ENCODE assay signal across 8 cellular contexts in genomic region chr14:91417134-91417982, GRCh38. TPM values are rescaled to one million over a fixed set of nuclear protein-coding genes. Genes with fewer than 3 reads are reported as not detected.
DNase-seq lines count a peak whose midpoint lies in the region; ATAC-seq and TF ChIP-seq lines count a peak whose summit lies in the region.

Gene CCDC88C (minus strand): TSS chr14:91417820. CDS start chr14:91417690, 130 bp downstream.

- peak; percentile 75 to 85 for DNase-seq in Caco-2
- DNase-seq in HT-29 (ENCODE audit: low spot score) = peak; percentile 70
- DNase-seq in RKO (ENCODE audit: low spot score) = peak; percentile 74
- peak; percentile 67 for DNase-seq in activated gamma-delta T cell (lab: John Stamatoyannopoulos, UW)
- peak; percentile 56 for DNase-seq in glomerular visceral epithelial cell (ENCODE audit: extremely low spot score)
- no peak for DNase-seq in osteocyte (ENCODE audit: extremely low spot score, unreplicated experiment)
- DNase-seq in ureter (ENCODE audit: low spot score) = no peak

- H3K4me3 Mint-ChIP-seq in Caco-2 (ENCODE audit: unreplicated experiment) (peak within 1 kb of the TSS; percentile 89), osteocyte (ENCODE audit: unreplicated experiment) (peak within 1 kb of the TSS; percentile 57)

- H3K9me3 ChIP-seq in Caco-2 = no peaks in the 10 kb centered on the region

- POLR2A ChIA-PET in Caco-2 (lab: Charles Lee) = interaction anchor here (0.5 kb wide), 1 partner anchor 43 kb away, joined by 5 read pairs; no protein-coding TSS in a partner anchor

- H3K27me3 Mint-ChIP-seq in Caco-2 (ENCODE audit: insufficient read depth, unreplicated experiment) (no peaks in the 10 kb centered on the region), osteocyte (ENCODE audit: unreplicated experiment) (peaks cover 22% of the 10 kb centered on the region)

- ATAC-seq in GM19468 (IDR thresholded peaks at IDR 0.05; ENCODE audit: extremely low read depth, unreplicated experiment) = peak; percentile 24

- H3K27me3 ChIP-seq in Caco-2 (replicated peaks; ENCODE audit: control insufficient read depth, insufficient read depth, low read length) = no peaks in the 10 kb centered on the region

- TF ChIP-seq CTCF in Caco-2 (IDR thresholded peaks at IDR 0.05; ENCODE audit: insufficient read depth in 1 of 2, low read depth in 1 of 2, low read length in 1 of 2, severe bottlenecking in 1 of 2, unreplicated experiment in 1 of 2) = no peak
- no peak for TF ChIP-seq CTCF in osteocyte (IDR thresholded peaks at IDR 0.05)

- no peaks in the 10 kb centered on the region for H3K9me3 Mint-ChIP-seq in Caco-2 (ENCODE audit: unreplicated experiment)
- no peaks in the 10 kb centered on the region for H3K9me3 Mint-ChIP-seq in osteocyte (ENCODE audit: unreplicated experiment)

- intact Hi-C loops in Caco-2 (cut with micrococcal nuclease; ENCODE audit: unreplicated experiment) = loop anchor here (5.0 kb wide), 1 partner anchor 55 kb away; no protein-coding TSS in a partner anchor

- H3K36me3 ChIP-seq in Caco-2 (ENCODE audit: control insufficient read depth, insufficient read depth, low read length) = peaks cover 3% of the 10 kb centered on the region; the same call in 1 of the 2 replicates

- H3K4me1 Mint-ChIP-seq in Caco-2 (ENCODE audit: low read depth, unreplicated experiment) (peaks cover 23% of the 10 kb centered on the region), osteocyte (ENCODE audit: unreplicated experiment) (peaks cover 24% of the 10 kb centered on the region)

- peaks cover 48% of the 10 kb centered on the region for H3K4me1 ChIP-seq in Caco-2

- H3K27ac Mint-ChIP-seq in Caco-2 (ENCODE audit: unreplicated experiment) (peak within 1 kb of the TSS; percentile 50), osteocyte (ENCODE audit: unreplicated experiment) (no peak within 1 kb of the TSS)

- no TSS peak for BruUV-seq in Caco-2 (replicated peaks; lab: Mats Ljungman, UMichigan)

- H3K4me3 ChIP-seq in Caco-2 (ENCODE audit: low read depth, low read length) = peak within 1 kb of the TSS; percentile 83

- CTCF ChIA-PET in Caco-2 (lab: Charles Lee) = interaction anchor here (0.6 to 2.1 kb wide), 5 partner anchors 10 to 93 kb away, joined by 3 to 19 read pairs (median 4); no protein-coding TSS in a partner anchor

- H3K36me3 Mint-ChIP-seq in Caco-2 (ENCODE audit: insufficient read depth, unreplicated experiment) = peaks cover 23% of the 10 kb centered on the region
- no peaks in the 10 kb centered on the region for H3K36me3 Mint-ChIP-seq in osteocyte (ENCODE audit: unreplicated experiment)

RNA-seq across cellular contexts. Expression of gene CCDC88C, which starts in this region (rescaled TPM):
- 26.9 and 29.8 TPM in 2 replicates for total RNA-seq in Caco-2 (2022)
- total RNA-seq in HT-29 (2014; rRNA removed; shearing (Covaris generic)) = 41.7 and 45.3 TPM in 2 replicates
- 1.1 and 1.4 TPM in 2 replicates for total RNA-seq in osteocyte
- total RNA-seq in ureter = 49.0 TPM

Comparison
In these comparisons a context has a peak if more than half of its experiments do, and no peak if none do; other contexts are left out.
1. RNA of gene CCDC88C (total RNA-seq): 49.0 TPM in ureter (single experiment), 41.7 to 45.3 TPM in HT-29 and 26.9 to 29.8 TPM in Caco-2; 1.1 to 1.4 TPM in osteocyte; every median in the first group is over 10 times any median in the second.
2. DNase-seq: peak in Caco-2 (2 of 2), HT-29 (single experiment), RKO (single experiment), activated gamma-delta T cell (single experiment) and glomerular visceral epithelial cell (single experiment); none in osteocyte (single experiment) and ureter (single experiment).